10 cellular contexts compared by ENCODE assay signal in genomic region chr9:120324996-120325642, GRCh38.
A peak's percentile ranks its signal among the peaks of the same experiment; 100 is the strongest.
DNase-seq lines count a peak whose midpoint lies in the region; ATAC-seq and TF ChIP-seq lines count a peak whose summit lies in the region.
"Had no signal": no experiment of that assay in that cellular context is flagged by ENCODE, and none has a peak within 500 bp of the region (broad histone marks: within the 10 kb centered on the region; RNA-seq: fewer than 3 reads in every experiment).

No MANE protein-coding gene starts in this region.

- H3K27ac ChIP-seq in HCT116 (ENCODE audit: low read depth, low read length), result no peak overlapping the region
- H3K27ac ChIP-seq: hepatocyte, VCaP had no signal

- H3K4me1 Mint-ChIP-seq in activated naive CD8-positive, alpha-beta T cell treated with anti-CD3 and anti-CD28 coated beads, Interleukin-2, amount 50 U/mL, for 24 hours, result no peaks in the 10 kb centered on the region
- peaks cover 7% of the 10 kb centered on the region for H3K4me1 Mint-ChIP-seq in MCF 10A (ENCODE audit: insufficient read depth, unreplicated experiment)

- H3K4me3 ChIP-seq in HCT116 (replicated peaks in 1 of 2; ENCODE audit: low read depth in 1 of 2, low read length in 2 of 2), result no peak overlapping the region
- H3K4me3 ChIP-seq: hepatocyte had no signal

- RAD21 ChIA-PET in HCT116 (lab: Charles Lee; ENCODE audit: low non-redundant PET in 1 of 2, low total read pairs in 2 of 2, uncharacterized antibody in 2 of 2, unreplicated experiment in 2 of 2), result no interaction called here

- no peaks in the 10 kb centered on the region for H3K36me3 ChIP-seq in HCT116 (ENCODE audit: control insufficient read depth in 1 of 2, insufficient read depth in 2 of 2, low read length in 2 of 2)

- no peaks in the 10 kb centered on the region for H3K4me1 ChIP-seq in HCT116 (ENCODE audit: control insufficient read depth in 1 of 2, insufficient read depth in 2 of 2, low read length in 2 of 2)

- H4K20me1 ChIP-seq in HCT116 (ENCODE audit: insufficient read depth), result no peaks in the 10 kb centered on the region

- H3K9ac ChIP-seq in HCT116 (ENCODE audit: low read length), result no peak overlapping the region

- ATAC-seq in HCT116, result peak; percentile 46; the same call in 1 of the 2 replicates
- ATAC-seq in HG03196 (IDR thresholded peaks at IDR 0.05; ENCODE audit: unreplicated experiment), result no peak
- no peak for ATAC-seq in activated naive CD8-positive, alpha-beta T cell treated with anti-CD3 and anti-CD28 coated beads, Interleukin-2, amount 50 U/mL, for 24 hours

- TF ChIP-seq RAD21 in HCT116 (IDR thresholded peaks at IDR 0.05; ENCODE audit: low read depth), result no peak

- intact Hi-C loops in HCT116 (cut with micrococcal nuclease) (no loop called here), MCF 10A (cut with micrococcal nuclease) (no loop called here)

- DNase-seq in HCT116 (ENCODE audit: low read depth, low spot score) (no peak), NCI-H510A treated with DMSO at 0.1 percent for 48 hours (lab: John Stamatoyannopoulos, UW) (peak; percentile 66), iPS-NIHi11 (ENCODE audit: low spot score) (peak; percentile 49), MCF 10A (ENCODE audit: unreplicated experiment) (no peak)
- no peak for DNase-seq in activated naive CD8-positive, alpha-beta T cell treated with anti-CD3 and anti-CD28 coated beads, Interleukin-2, amount 50 U/mL, for 24 hours
- DNase-seq: NCI-H446 had no signal

- H3K79me2 ChIP-seq in HCT116 (ENCODE audit: insufficient read depth, low read length), result no peaks in the 10 kb centered on the region
- H3K79me2 ChIP-seq: hepatocyte had no signal

- no peak overlapping the region for H3K4me2 ChIP-seq in HCT116 (ENCODE audit: low read length)
- H3K4me2 ChIP-seq: hepatocyte had no signal

- no peaks in the 10 kb centered on the region for H3K9me3 ChIP-seq in HCT116 (ENCODE audit: control insufficient read depth in 1 of 2, insufficient read depth in 1 of 2, low read depth in 1 of 2, low read length in 2 of 2)

- no peak overlapping the region for H3K27ac Mint-ChIP-seq in activated naive CD8-positive, alpha-beta T cell treated with anti-CD3 and anti-CD28 coated beads, Interleukin-2, amount 50 U/mL, for 24 hours
- no peak overlapping the region for H3K27ac Mint-ChIP-seq in MCF 10A (ENCODE audit: low read depth, unreplicated experiment)

- CTCF ChIA-PET in HCT116 (lab: Charles Lee), result no interaction called here
- CTCF ChIA-PET in MCF 10A (lab: Yijun Ruan, JAX), result no interaction called here

- no peak overlapping the region for H3K4me3 Mint-ChIP-seq in activated naive CD8-positive, alpha-beta T cell treated with anti-CD3 and anti-CD28 coated beads, Interleukin-2, amount 50 U/mL, for 24 hours
- no peak overlapping the region for H3K4me3 Mint-ChIP-seq in MCF 10A (ENCODE audit: unreplicated experiment)

- no peak for TF ChIP-seq POLR2A in HCT116 (IDR thresholded peaks at IDR 0.05; ENCODE audit: borderline replicate concordance, extremely low read depth, insufficient read depth, insufficient read length)

- H3K36me3 Mint-ChIP-seq in activated naive CD8-positive, alpha-beta T cell treated with anti-CD3 and anti-CD28 coated beads, Interleukin-2, amount 50 U/mL, for 24 hours (ENCODE audit: low read depth), result no peaks in the 10 kb centered on the region
- no peaks in the 10 kb centered on the region for H3K36me3 Mint-ChIP-seq in MCF 10A (ENCODE audit: insufficient read depth, unreplicated experiment)

- 0 out of 2 replicates have a peak, but pooled peaks have one; percentile 22 for TF ChIP-seq CTCF in GM12874 (IDR thresholded peaks at IDR 0.05; ENCODE audit: insufficient read depth, low read depth, low read length)
- peak in 1 of 3 experiments; percentile 8; a peak in 1 of 6 replicates for TF ChIP-seq CTCF in HCT116 (IDR thresholded peaks at IDR 0.05 in 2 of 3, conservative IDR thresholded peaks at IDR 0.05 in 1 of 3; ENCODE audit: borderline replicate concordance in 1 of 3, insufficient read depth in 1 of 3, low read depth in 2 of 3, low read length in 2 of 3)
- no peak for TF ChIP-seq CTCF in MCF 10A (IDR thresholded peaks at IDR 0.05; ENCODE audit: unreplicated experiment)

- no peaks in the 10 kb centered on the region for H3K9me3 Mint-ChIP-seq in activated naive CD8-positive, alpha-beta T cell treated with anti-CD3 and anti-CD28 coated beads, Interleukin-2, amount 50 U/mL, for 24 hours
- peaks cover 8% of the 10 kb centered on the region for H3K9me3 Mint-ChIP-seq in MCF 10A (ENCODE audit: unreplicated experiment)

- POLR2A ChIA-PET in HCT116 (lab: Charles Lee) (no interaction called here), MCF 10A (lab: Yijun Ruan, JAX) (no interaction called here)

- BruUV-seq in HCT116 (replicated peaks; lab: Mats Ljungman, UMichigan) (no TSS peak), MCF 10A (replicated peaks; lab: Mats Ljungman, UMichigan) (no TSS peak)

- H3K9me2 ChIP-seq in HCT116 (ENCODE audit: insufficient read depth), result no peaks in the 10 kb centered on the region

- H3K27me3 ChIP-seq in HCT116 (ENCODE audit: insufficient read depth, low read length), result no peaks in the 10 kb centered on the region
- H3K27me3 ChIP-seq: hepatocyte had no signal

- H2AFZ ChIP-seq in HCT116 (ENCODE audit: low read depth, low read length, poor library complexity, severe bottlenecking), result no peak overlapping the region
- H2AFZ ChIP-seq: hepatocyte had no signal

- peaks cover 10% of the 10 kb centered on the region for H3K27me3 Mint-ChIP-seq in activated naive CD8-positive, alpha-beta T cell treated with anti-CD3 and anti-CD28 coated beads, Interleukin-2, amount 50 U/mL, for 24 hours
- peaks cover 25% of the 10 kb centered on the region for H3K27me3 Mint-ChIP-seq in MCF 10A (ENCODE audit: insufficient read depth, unreplicated experiment)

TF ChIP-seq in HCT116, 20 proteins besides CTCF, POLR2A, EP300 and RAD21:
- no peak for TF ChIP-seq CEBPB (IDR thresholded peaks at IDR 0.05; ENCODE audit: low read depth)
- no peak for TF ChIP-seq ATF3 (IDR thresholded peaks at IDR 0.05)
- no peak for TF ChIP-seq EZH2 (IDR thresholded peaks at IDR 0.05)
- no peak for TF ChIP-seq TCF7L2 (IDR thresholded peaks at IDR 0.05; ENCODE audit: borderline replicate concordance, extremely low read depth, insufficient read depth, insufficient read length)
- TF ChIP-seq YY1 (IDR thresholded peaks at IDR 0.05; ENCODE audit: extremely low read depth, insufficient replicate concordance, low read depth, low read length), result no peak
- TF ChIP-seq, protein P1, sequence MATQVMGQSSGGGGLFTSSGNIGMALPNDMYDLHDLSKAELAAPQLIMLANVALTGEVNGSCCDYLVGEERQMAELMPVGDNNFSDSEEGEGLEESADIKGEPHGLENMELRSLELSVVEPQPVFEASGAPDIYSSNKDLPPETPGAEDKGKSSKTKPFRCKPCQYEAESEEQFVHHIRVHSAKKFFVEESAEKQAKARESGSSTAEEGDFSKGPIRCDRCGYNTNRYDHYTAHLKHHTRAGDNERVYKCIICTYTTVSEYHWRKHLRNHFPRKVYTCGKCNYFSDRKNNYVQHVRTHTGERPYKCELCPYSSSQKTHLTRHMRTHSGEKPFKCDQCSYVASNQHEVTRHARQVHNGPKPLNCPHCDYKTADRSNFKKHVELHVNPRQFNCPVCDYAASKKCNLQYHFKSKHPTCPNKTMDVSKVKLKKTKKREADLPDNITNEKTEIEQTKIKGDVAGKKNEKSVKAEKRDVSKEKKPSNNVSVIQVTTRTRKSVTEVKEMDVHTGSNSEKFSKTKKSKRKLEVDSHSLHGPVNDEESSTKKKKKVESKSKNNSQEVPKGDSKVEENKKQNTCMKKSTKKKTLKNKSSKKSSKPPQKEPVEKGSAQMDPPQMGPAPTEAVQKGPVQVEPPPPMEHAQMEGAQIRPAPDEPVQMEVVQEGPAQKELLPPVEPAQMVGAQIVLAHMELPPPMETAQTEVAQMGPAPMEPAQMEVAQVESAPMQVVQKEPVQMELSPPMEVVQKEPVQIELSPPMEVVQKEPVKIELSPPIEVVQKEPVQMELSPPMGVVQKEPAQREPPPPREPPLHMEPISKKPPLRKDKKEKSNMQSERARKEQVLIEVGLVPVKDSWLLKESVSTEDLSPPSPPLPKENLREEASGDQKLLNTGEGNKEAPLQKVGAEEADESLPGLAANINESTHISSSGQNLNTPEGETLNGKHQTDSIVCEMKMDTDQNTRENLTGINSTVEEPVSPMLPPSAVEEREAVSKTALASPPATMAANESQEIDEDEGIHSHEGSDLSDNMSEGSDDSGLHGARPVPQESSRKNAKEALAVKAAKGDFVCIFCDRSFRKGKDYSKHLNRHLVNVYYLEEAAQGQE (IDR thresholded peaks at IDR 0.05; ENCODE audit: low read depth), result no peak
- TF ChIP-seq FOSL1 (IDR thresholded peaks at IDR 0.05; ENCODE audit: low read depth), result no peak

Comparison
In these comparisons a context has a peak if more than half of its experiments do, and no peak if none do; other contexts are left out.
1. DNase-seq: peak in NCI-H510A treated with DMSO at 0.1 percent for 48 hours (single experiment) and iPS-NIHi11 (single experiment); none in HCT116 (single experiment), activated naive CD8-positive, alpha-beta T cell treated with anti-CD3 and anti-CD28 coated beads, Interleukin-2, amount 50 U/mL, for 24 hours (single experiment) and MCF 10A (single experiment).